28 cellular contexts compared by ENCODE assay signal in the genomic region with DNA sequence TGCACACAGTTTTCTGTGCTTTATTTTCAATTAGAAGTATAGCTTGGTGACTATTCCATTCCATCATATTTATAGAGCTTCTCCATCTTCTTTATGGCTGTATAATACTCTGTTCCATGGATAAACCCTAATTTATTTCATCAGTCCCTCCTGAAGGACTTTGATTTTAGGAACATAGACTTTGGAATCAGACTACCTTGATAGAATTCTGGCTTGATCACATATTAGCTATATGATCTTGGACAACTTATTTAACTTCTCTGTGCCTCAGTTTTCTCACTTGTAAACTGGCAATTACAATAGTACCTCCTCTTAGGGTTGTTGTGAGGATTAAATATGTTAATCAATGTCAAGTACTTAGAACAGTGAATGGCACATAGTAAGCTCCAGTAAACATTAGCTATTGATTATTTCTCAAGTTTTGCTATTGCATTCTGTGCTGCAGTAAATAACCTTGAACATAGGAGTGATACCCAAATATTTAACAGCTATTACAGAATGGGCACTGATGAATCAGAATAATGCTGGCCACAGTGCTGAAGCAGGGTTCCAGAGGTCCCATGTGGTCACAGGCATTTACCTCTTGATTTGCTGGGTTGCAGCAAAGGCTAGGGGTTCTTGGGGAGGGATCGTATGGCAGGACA. TPM values are rescaled to one million over a fixed set of nuclear protein-coding genes. Genes with fewer than 3 reads are reported as not detected.
"Had no signal": no experiment of that assay in that cellular context is flagged by ENCODE, and none has a peak within 500 bp of the region (broad histone marks: within the 10 kb centered on the region; RNA-seq: fewer than 3 reads in every experiment).

No MANE protein-coding gene starts in this region.

- H3K36me3 ChIP-seq: lower lobe of right lung, pancreas, prostate gland, sigmoid colon, spleen, tibial nerve, uterus had no signal

- DNase-seq: islet precursor cell; left ventricle myocardium superior; lower lobe of right lung; mammary epithelial cell; mesenchymal stem cell; naive thymus-derived CD8-positive, alpha-beta T cell; nucleus accumbens; pancreas; posterior cingulate gyrus; retina; sigmoid colon; small intestine; spleen; stimulated activated CD4-positive, alpha-beta T cell treated with anti-CD3 and anti-CD28 coated beads, Interleukin-1b, Interleukin-23, amount 100 ng/mL, for 48 hours; stimulated activated CD4-positive, alpha-beta T cell treated with anti-CD3 and anti-CD28 coated beads, Interleukin-2, amount 100 ng/mL, for 48 hours; stimulated activated CD4-positive, alpha-beta T cell treated with anti-CD3 and anti-CD28 coated beads, Interleukin-4, amount 100 ng/mL, for 4 hours; stimulated activated CD8-positive, alpha-beta memory T cell treated with anti-CD3 and anti-CD28 coated beads, Interleukin-4, amount 100 ng/mL, for 48 hours; stimulated activated naive CD4-positive, alpha-beta T cell treated with Interleukin-2 at 50 U/mL for 16 hours; stimulated activated naive CD8-positive, alpha-beta T cell treated with anti-CD3 and anti-CD28 coated beads, Interleukin-15, amount 100 ng/mL, for 72 hours; substantia nigra; uterus had no signal

- H3K4me3 ChIP-seq: hepatocyte, lower lobe of right lung, pancreas, prostate gland, sigmoid colon, spleen, tibial nerve, uterus had no signal

- H3K27ac ChIP-seq: hepatocyte, lower lobe of right lung, pancreas, prostate gland, sigmoid colon, tibial nerve, uterus had no signal

- ATAC-seq: left ventricle myocardium superior; lower lobe of right lung; naive thymus-derived CD8-positive, alpha-beta T cell; pancreas; right cardiac atrium; stimulated activated memory B cell treated with anti-CD40 and anti-IgM and Interleukin-4, amounts not matched to agents 10 μg/mL and 1 μg/mL and 100 μg/mL, for 72 hours; stimulated activated naive CD8-positive, alpha-beta T cell treated with anti-CD3 and anti-CD28 coated beads, Interleukin-15, amount 100 ng/mL, for 72 hours had no signal

- H3K4me1 ChIP-seq: lower lobe of right lung, pancreas, prostate gland, spleen, tibial nerve, uterus had no signal

- H3K9me3 ChIP-seq: lower lobe of right lung, pancreas, prostate gland, sigmoid colon, spleen, tibial nerve, uterus had no signal

- H3K27me3 ChIP-seq: hepatocyte, pancreas, sigmoid colon, spleen, tibial nerve, uterus had no signal

- H2AFZ ChIP-seq: hepatocyte had no signal

- H3K4me2 ChIP-seq: hepatocyte had no signal

- H3K79me2 ChIP-seq: hepatocyte had no signal

RNA-seq across cellular contexts. Expression of a gene that starts 12.2 kb away (rescaled TPM):
- total RNA-seq: left ventricle myocardium superior; lower lobe of right lung; mammary epithelial cell; naive thymus-derived CD8-positive, alpha-beta T cell; neural crest cell; osteoblast; prostate gland; sigmoid colon; tibial nerve had no signal
- polyA plus RNA-seq: mammary epithelial cell; naive thymus-derived CD8-positive, alpha-beta T cell had no signal
